1 cellular context compared by ENCODE assay signal in genomic region chr10:87234854-87235253, GRCh38. TPM values are rescaled to one million over a fixed set of nuclear protein-coding genes. Genes with fewer than 3 reads are reported as not detected.
"Had no signal": no experiment of that assay in that cellular context is flagged by ENCODE, and none has a peak within 500 bp of the region (broad histone marks: within the 10 kb centered on the region; RNA-seq: fewer than 3 reads in every experiment).

No MANE protein-coding gene starts in this region.

RNA-seq across cellular contexts. Expression of gene NUTM2A, which starts 9.6 kb away (rescaled TPM):
- total RNA-seq: RPMI7951 had no signal
